ENCODE assay signal across 8 cellular contexts in genomic region chr2:151808258-151809072, GRCh38. TPM values are rescaled to one million over a fixed set of nuclear protein-coding genes. Genes with fewer than 3 reads are reported as not detected.
A peak's percentile ranks its signal among the peaks of the same experiment; 100 is the strongest.
DNase-seq lines count a peak whose midpoint lies in the region; ATAC-seq, FAIRE-seq and TF ChIP-seq lines count a peak whose summit lies in the region.

No MANE protein-coding gene starts in this region.

- H3K27me3 Mint-ChIP-seq in activated T-helper 2 cell treated with anti-CD3 and anti-CD28 coated beads, Interferon-gamma antibody, Interleukin-2, Interleukin-4, amounts not matched to agents 10 μg/mL and 5 μg/mL and 100 μg/mL, durations not matched to agents 14 hours and 24 hours and 36 hours (ENCODE audit: low read depth): no peaks in the 10 kb centered on the region

- ATAC-seq in pancreas: peak in 3 of 4 donors; percentile 65 to 79 (median 66)
- ATAC-seq in HG02973 (IDR thresholded peaks at IDR 0.05; ENCODE audit: unreplicated experiment): no peak

- H3K27ac Mint-ChIP-seq in activated T-helper 2 cell treated with anti-CD3 and anti-CD28 coated beads, Interferon-gamma antibody, Interleukin-2, Interleukin-4, amounts not matched to agents 10 μg/mL and 5 μg/mL and 100 μg/mL, durations not matched to agents 14 hours and 24 hours and 36 hours: no peak overlapping the region

- no peak overlapping the region for H3K4me3 Mint-ChIP-seq in activated T-helper 2 cell treated with anti-CD3 and anti-CD28 coated beads, Interferon-gamma antibody, Interleukin-2, Interleukin-4, amounts not matched to agents 10 μg/mL and 5 μg/mL and 100 μg/mL, durations not matched to agents 14 hours and 24 hours and 36 hours (ENCODE audit: low read depth)

- peaks cover 6% of the 10 kb centered on the region for H3K4me1 ChIP-seq in Loucy (ENCODE audit: insufficient read depth, low read length, poor library complexity, severe bottlenecking)
- no peaks in the 10 kb centered on the region for H3K4me1 ChIP-seq in pancreas

- H3K36me3 Mint-ChIP-seq in activated T-helper 2 cell treated with anti-CD3 and anti-CD28 coated beads, Interferon-gamma antibody, Interleukin-2, Interleukin-4, amounts not matched to agents 10 μg/mL and 5 μg/mL and 100 μg/mL, durations not matched to agents 14 hours and 24 hours and 36 hours (ENCODE audit: low read depth): peaks cover 32% of the 10 kb centered on the region

- FAIRE-seq in pancreas (lab: Jason Lieb, UNC): peak; percentile 96

- no peaks in the 10 kb centered on the region for H3K9me2 ChIP-seq in Loucy (replicated peaks; ENCODE audit: low read depth, low read length)

- H3K9ac ChIP-seq in Loucy (ENCODE audit: low read depth, low read length, poor library complexity, severe bottlenecking): no peak overlapping the region

- H3F3A ChIP-seq in Loucy (ENCODE audit: low read depth): no peaks in the 10 kb centered on the region

- H3K4me2 ChIP-seq in Loucy (ENCODE audit: low read depth, low read length, poor library complexity, severe bottlenecking): no peak overlapping the region

- H3K9me3 Mint-ChIP-seq in activated T-helper 2 cell treated with anti-CD3 and anti-CD28 coated beads, Interferon-gamma antibody, Interleukin-2, Interleukin-4, amounts not matched to agents 10 μg/mL and 5 μg/mL and 100 μg/mL, durations not matched to agents 14 hours and 24 hours and 36 hours: no peaks in the 10 kb centered on the region

- intact Hi-C loops in pancreas (cut with DNase I) (no loop called here), posterior cingulate gyrus (cut with DNase I) (no loop called here)
- intact Hi-C loops in activated T-helper 2 cell treated with anti-CD3 and anti-CD28 coated beads, Interferon-gamma antibody, Interleukin-2, Interleukin-4, amounts not matched to agents 10 μg/mL and 5 μg/mL and 100 μg/mL, durations not matched to agents 14 hours and 24 hours and 36 hours (cut with micrococcal nuclease): no loop called here

- H3K27me3 ChIP-seq in Loucy (ENCODE audit: insufficient read depth, low read length, poor library complexity, severe bottlenecking) (no peaks in the 10 kb centered on the region), pancreas (no peaks in the 10 kb centered on the region)

- H3K79me2 ChIP-seq in Loucy (ENCODE audit: insufficient read depth, low read length): no peaks in the 10 kb centered on the region

- WGBS in pancreas, 2 donors: 88 to 89% methylated on average over 5 of the region's 5 CpGs

- H4K20me1 ChIP-seq in Loucy (ENCODE audit: insufficient read depth, low read length, poor library complexity, severe bottlenecking): no peaks in the 10 kb centered on the region

- DNase-seq in NCI-H1694 treated with DMSO at 0.1 percent for 48 hours (lab: John Stamatoyannopoulos, UW): peak; percentile 35
- DNase-seq in NCI-H1694 (lab: John Stamatoyannopoulos, UW): no peak
- DNase-seq in dermis blood vessel endothelial cell: peak; percentile 53
- no peak for DNase-seq in pancreas
- DNase-seq in posterior cingulate gyrus: no peak
- DNase-seq in activated T-helper 2 cell treated with anti-CD3 and anti-CD28 coated beads, Interferon-gamma antibody, Interleukin-2, Interleukin-4, amounts not matched to agents 10 μg/mL and 5 μg/mL and 100 μg/mL, durations not matched to agents 14 hours and 24 hours and 36 hours (ENCODE audit: low spot score): no peak

- H3K9me3 ChIP-seq in Loucy (ENCODE audit: insufficient read depth, low read depth, low read length) (no peaks in the 10 kb centered on the region), pancreas (no peaks in the 10 kb centered on the region)

- no peak overlapping the region for H2AFZ ChIP-seq in Loucy (ENCODE audit: low read length)

- no peak overlapping the region for H3K27ac ChIP-seq in pancreas

- H3K36me3 ChIP-seq in Loucy (ENCODE audit: insufficient read depth, low read length) (peaks cover 70% of the 10 kb centered on the region), pancreas (peaks cover 0 to 11% (median 4%) of the 10 kb centered on the region in 3 donors)

- H3K4me1 Mint-ChIP-seq in activated T-helper 2 cell treated with anti-CD3 and anti-CD28 coated beads, Interferon-gamma antibody, Interleukin-2, Interleukin-4, amounts not matched to agents 10 μg/mL and 5 μg/mL and 100 μg/mL, durations not matched to agents 14 hours and 24 hours and 36 hours (ENCODE audit: low read depth): peaks cover 5% of the 10 kb centered on the region

- no peak overlapping the region for H3K4me3 ChIP-seq in Loucy (ENCODE audit: low read length, poor library complexity, severe bottlenecking)
- H3K4me3 ChIP-seq in pancreas: no peak overlapping the region

- peak; percentile 71 for TF ChIP-seq CTCF in Loucy (conservative IDR thresholded peaks at IDR 0.05; ENCODE audit: low read length)
- TF ChIP-seq CTCF in pancreas (IDR thresholded peaks at IDR 0.05): peak in 3 of 4 donors; percentile 12 to 40 (median 39)

RNA-seq across cellular contexts. Expression of gene ARL5A, which starts 19.8 kb away (rescaled TPM):
- total RNA-seq in dermis blood vessel endothelial cell (134 and 161 TPM in 2 replicates), pancreas (10 to 100 TPM; 14.6 to 27.5 (median 18.4) TPM)
- 1 to 10 TPM; 4.6 to 6.6 TPM for polyA plus RNA-seq in pancreas
- total RNA-seq in activated T-helper 2 cell treated with anti-CD3 and anti-CD28 coated beads, Interferon-gamma antibody, Interleukin-2, Interleukin-4, amounts not matched to agents 10 μg/mL and 5 μg/mL and 100 μg/mL, durations not matched to agents 14 hours and 24 hours and 36 hours: 64.9 and 71.7 TPM in 2 replicates

Comparison
In these comparisons a context has a peak if more than half of its experiments do, and no peak if none do; other contexts are left out.
1. DNase-seq: peak in NCI-H1694 treated with DMSO at 0.1 percent for 48 hours (single experiment) and dermis blood vessel endothelial cell (single experiment); none in NCI-H1694 (single experiment), pancreas (0 of 6), posterior cingulate gyrus (0 of 10) and activated T-helper 2 cell treated with anti-CD3 and anti-CD28 coated beads, Interferon-gamma antibody, Interleukin-2, Interleukin-4, amounts not matched to agents 10 μg/mL and 5 μg/mL and 100 μg/mL, durations not matched to agents 14 hours and 24 hours and 36 hours (single experiment).